Comparison of ENCODE assay signal across 8 cellular contexts in genomic region chr19:49114630-49115363, GRCh38. TPM values are rescaled to one million over a fixed set of nuclear protein-coding genes. Genes with fewer than 3 reads are reported as not detected.
DNase-seq lines count a peak whose midpoint lies in the region; ATAC-seq, FAIRE-seq and TF ChIP-seq lines count a peak whose summit lies in the region.

No MANE protein-coding gene starts in this region.

- peaks cover 15% of the 10 kb centered on the region for H3K4me1 ChIP-seq in endothelial cell of umbilical vein (ENCODE audit: control insufficient read depth, extremely low read depth, insufficient read depth, low read length)

- H3K9me3 ChIP-seq in endothelial cell of umbilical vein (replicated peaks; ENCODE audit: control insufficient read depth, insufficient read depth, low read length) = no peaks in the 10 kb centered on the region

- H3K9me1 ChIP-seq in endothelial cell of umbilical vein (replicated peaks; ENCODE audit: control insufficient read depth, extremely low read depth, insufficient read depth, low read length) = no peaks in the 10 kb centered on the region

- peak overlapping the region; percentile 59 for H3K9ac ChIP-seq in endothelial cell of umbilical vein (replicated peaks; ENCODE audit: extremely low read depth, insufficient read depth, low read length)

- H3K36me3 ChIP-seq in endothelial cell of umbilical vein (ENCODE audit: control insufficient read depth in 2 of 2, extremely low read depth in 1 of 2, insufficient read depth in 2 of 2, low read length in 2 of 2) = no peaks in the 10 kb centered on the region

- no peak for TF ChIP-seq POLR2A in endothelial cell of umbilical vein (IDR thresholded peaks at IDR 0.05; ENCODE audit: low read depth, low read length)

- BruUV-seq in endothelial cell of umbilical vein (replicated peaks; lab: Mats Ljungman, UMichigan) = no TSS peak

- H3K27me3 ChIP-seq in endothelial cell of umbilical vein (ENCODE audit: control insufficient read depth in 2 of 2, insufficient read depth in 2 of 2, low read length in 2 of 2) = no peaks in the 10 kb centered on the region

- ATAC-seq in stimulated activated naive CD8-positive, alpha-beta T cell treated with anti-CD3 and anti-CD28 coated beads, Interleukin-15, Interleukin-2, amounts not matched to agents 100 U/mL and 50 U/mL, for 24 hours = no peak
- ATAC-seq in GM18511 (IDR thresholded peaks at IDR 0.05; ENCODE audit: unreplicated experiment) = no peak

- POLR2A ChIA-PET in endothelial cell of umbilical vein (lab: Charles Lee) = interaction anchor here (0.5 to 1.7 kb wide), 3 partner anchors 13 to 163 kb away, joined by 3 to 5 read pairs (median 4); no protein-coding TSS in a partner anchor

- FAIRE-seq in endothelial cell of umbilical vein (lab: Jason Lieb, UNC) = peak; percentile 38

- DNase-seq in DMS 273 treated with DMSO at 0.1 percent for 48 hours (lab: John Stamatoyannopoulos, UW) (peak; percentile 50), MV-4-11 (lab: John Stamatoyannopoulos, UW) (peak; percentile 45), endothelial cell of umbilical vein (ENCODE audit: low read depth, low spot score) (peak; percentile 39), mucosa of gallbladder (ENCODE audit: low spot score) (peak; percentile 40), NCI-H774 (lab: John Stamatoyannopoulos, UW) (no peak)
- DNase-seq in activated CD8-positive, alpha-beta memory T cell treated with anti-CD3 and anti-CD28 coated beads for 24 hours = peak; percentile 81
- peak; percentile 60 for DNase-seq in stimulated activated naive CD8-positive, alpha-beta T cell treated with anti-CD3 and anti-CD28 coated beads, Interleukin-15, Interleukin-2, amounts not matched to agents 100 U/mL and 50 U/mL, for 24 hours

- peak overlapping the region; percentile 42 to 48 (median 47) for H3K4me3 ChIP-seq in endothelial cell of umbilical vein (replicated peaks in 1 of 3; ENCODE audit: insufficient read depth in 1 of 3, low read depth in 1 of 3, low read length in 3 of 3)

- no peaks in the 10 kb centered on the region for H4K20me1 ChIP-seq in endothelial cell of umbilical vein (replicated peaks; ENCODE audit: control insufficient read depth, extremely low read depth, insufficient read depth, low read length)

- intact Hi-C loops in endothelial cell of umbilical vein (cut with micrococcal nuclease) = loop anchor here (5.0 kb wide), 1 partner anchor 83 kb away; no protein-coding TSS in a partner anchor

- H2AFZ ChIP-seq in endothelial cell of umbilical vein (ENCODE audit: low read depth, low read length) = peak overlapping the region; percentile 89

- dilution Hi-C loops in endothelial cell of umbilical vein (cut with MboI; ENCODE audit: extremely low pct_ligation_motif_present, low sequenced_read_pairs) = no loop called here

- TF ChIP-seq CTCF in endothelial cell of umbilical vein (IDR thresholded peaks at IDR 0.05; ENCODE audit: extremely low read depth in 1 of 2, insufficient read depth in 1 of 2, low read depth in 1 of 2, low read length in 2 of 2) = no peak

- H3K4me2 ChIP-seq in endothelial cell of umbilical vein (ENCODE audit: insufficient read depth, low read length) = peak overlapping the region; percentile 66

- CTCF ChIA-PET in endothelial cell of umbilical vein (lab: Charles Lee) = interaction anchor here (0.6 to 6.5 kb wide), 27 partner anchors 9 to 337 kb away, joined by 3 to 60 read pairs (median 3); partner anchors contain the start of genes GYS1, PIH1D1 and RUVBL2

- no peaks in the 10 kb centered on the region for H3K79me2 ChIP-seq in endothelial cell of umbilical vein (ENCODE audit: control insufficient read depth, insufficient read depth, low read length)

- H3K27ac ChIP-seq in endothelial cell of umbilical vein (ENCODE audit: insufficient read depth, low read depth, low read length) = no peak overlapping the region

TF ChIP-seq in endothelial cell of umbilical vein, 7 proteins besides CTCF, POLR2A, EP300 and RAD21:
- TF ChIP-seq POLR2AphosphoS5 (IDR thresholded peaks at IDR 0.05; ENCODE audit: insufficient read depth, low read depth, low read length) = no peak
- TF ChIP-seq EZH2 (IDR thresholded peaks at IDR 0.05; ENCODE audit: borderline replicate concordance, low read depth, low read length, severe bottlenecking) = no peak
- TF ChIP-seq GATA2 (IDR thresholded peaks at IDR 0.05; ENCODE audit: insufficient read depth, insufficient read length, low read depth, low read length) = no peak
- TF ChIP-seq, protein P1, sequence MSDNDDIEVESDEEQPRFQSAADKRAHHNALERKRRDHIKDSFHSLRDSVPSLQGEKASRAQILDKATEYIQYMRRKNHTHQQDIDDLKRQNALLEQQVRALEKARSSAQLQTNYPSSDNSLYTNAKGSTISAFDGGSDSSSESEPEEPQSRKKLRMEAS (IDR thresholded peaks at IDR 0.05; ENCODE audit: insufficient read depth, insufficient read length) = no peak

RNA-seq across cellular contexts. Expression of gene LIN7B, which starts 0.6 kb away (rescaled TPM):
- total RNA-seq in endothelial cell of umbilical vein = 4.2 and 4.5 TPM in 2 replicates
- polyA plus RNA-seq in endothelial cell of umbilical vein = 2.2 and 4.4 TPM in 2 replicates
- polyA plus RNA-seq in endothelial cell of umbilical vein (2011; cell fraction: cytosol; rRNA removed) = 2.3 and 2.4 TPM in 2 replicates
- 5.5 and 5.6 TPM in 2 replicates for polyA plus RNA-seq in endothelial cell of umbilical vein (2011; cell fraction: nucleus; rRNA removed)
- polyA plus RNA-seq in endothelial cell of umbilical vein (2012) = 1.3 and 4.4 TPM in 2 replicates
- 2.6 and 4.1 TPM in 2 replicates for polyA minus RNA-seq in endothelial cell of umbilical vein
- 2.7 TPM for polyA minus RNA-seq in endothelial cell of umbilical vein (2011; cell fraction: cytosol; rRNA and poly(A)+ RNA removed)
- 3.6 TPM in 1 of 2 replicates, not detected in the other for polyA minus RNA-seq in endothelial cell of umbilical vein (2011; cell fraction: nucleus; rRNA and poly(A)+ RNA removed)
- 6.8 TPM for total RNA-seq in mucosa of gallbladder

RNA-seq across cellular contexts. Expression of gene C19orf73, which starts 4.1 kb away (rescaled TPM):
- 1.5 TPM in 1 of 2 replicates, not detected in the other for total RNA-seq in endothelial cell of umbilical vein
- polyA plus RNA-seq in endothelial cell of umbilical vein = 1.8 and 2.5 TPM in 2 replicates
- 1.2 TPM in 2 replicates for polyA plus RNA-seq in endothelial cell of umbilical vein (2011; cell fraction: cytosol; rRNA removed)
- polyA plus RNA-seq in endothelial cell of umbilical vein (2011; cell fraction: nucleus; rRNA removed) = 0.25 and 0.97 TPM in 2 replicates
- 0.52 and 0.78 TPM in 2 replicates for polyA plus RNA-seq in endothelial cell of umbilical vein (2012)
- polyA minus RNA-seq in endothelial cell of umbilical vein = not detected in 2 replicates
- polyA minus RNA-seq in endothelial cell of umbilical vein (2011; cell fraction: cytosol; rRNA and poly(A)+ RNA removed) = 1.4 TPM
- polyA minus RNA-seq in endothelial cell of umbilical vein (2011; cell fraction: nucleus; rRNA and poly(A)+ RNA removed) = 0.91 TPM in 1 of 2 replicates, not detected in the other
- 2.7 TPM for total RNA-seq in mucosa of gallbladder

RNA-seq across cellular contexts. Expression of gene PPFIA3, which starts 4.5 kb away (rescaled TPM):
- total RNA-seq in endothelial cell of umbilical vein (2.0 and 2.6 TPM in 2 replicates), mucosa of gallbladder (9.7 TPM)
- 1.3 and 1.4 TPM in 2 replicates for polyA plus RNA-seq in endothelial cell of umbilical vein
- polyA plus RNA-seq in endothelial cell of umbilical vein (2011; cell fraction: cytosol; rRNA removed) = 0.58 and 0.99 TPM in 2 replicates
- polyA plus RNA-seq in endothelial cell of umbilical vein (2011; cell fraction: nucleus; rRNA removed) = 1.2 and 1.3 TPM in 2 replicates
- polyA plus RNA-seq in endothelial cell of umbilical vein (2012) = 2.1 and 2.7 TPM in 2 replicates
- polyA minus RNA-seq in endothelial cell of umbilical vein = 0.90 and 1.3 TPM in 2 replicates
- polyA minus RNA-seq in endothelial cell of umbilical vein (2011; cell fraction: cytosol; rRNA and poly(A)+ RNA removed) = 5.9 TPM
- polyA minus RNA-seq in endothelial cell of umbilical vein (2011; cell fraction: nucleus; rRNA and poly(A)+ RNA removed) = 0.24 and 1.2 TPM in 2 replicates

RNA-seq across cellular contexts. Expression of gene SNRNP70, which starts 29.5 kb away (rescaled TPM):
- 215 and 228 TPM in 2 replicates for total RNA-seq in endothelial cell of umbilical vein
- 300 and 317 TPM in 2 replicates for polyA plus RNA-seq in endothelial cell of umbilical vein
- polyA plus RNA-seq in endothelial cell of umbilical vein (2011; cell fraction: cytosol; rRNA removed) = 128 and 182 TPM in 2 replicates
- polyA plus RNA-seq in endothelial cell of umbilical vein (2011; cell fraction: nucleus; rRNA removed) = 1,444 and 1,967 TPM in 2 replicates
- 244 and 263 TPM in 2 replicates for polyA plus RNA-seq in endothelial cell of umbilical vein (2012)
- 107 and 125 TPM in 2 replicates for polyA minus RNA-seq in endothelial cell of umbilical vein
- polyA minus RNA-seq in endothelial cell of umbilical vein (2011; cell fraction: cytosol; rRNA and poly(A)+ RNA removed) = 63.6 TPM
- 199 and 262 TPM in 2 replicates for polyA minus RNA-seq in endothelial cell of umbilical vein (2011; cell fraction: nucleus; rRNA and poly(A)+ RNA removed)
- total RNA-seq in mucosa of gallbladder = 300 TPM

RNA-seq across cellular contexts. Expression of gene HRC, which starts 40.4 kb away (rescaled TPM):
- total RNA-seq in endothelial cell of umbilical vein = not detected in 2 replicates
- not detected in 2 replicates for polyA plus RNA-seq in endothelial cell of umbilical vein
- not detected in 2 replicates for polyA plus RNA-seq in endothelial cell of umbilical vein (2011; cell fraction: cytosol; rRNA removed)
- not detected in 2 replicates for polyA plus RNA-seq in endothelial cell of umbilical vein (2011; cell fraction: nucleus; rRNA removed)
- polyA plus RNA-seq in endothelial cell of umbilical vein (2012) = 0.44 TPM in 1 of 2 replicates, not detected in the other
- polyA minus RNA-seq in endothelial cell of umbilical vein = 0.39 and 1.3 TPM in 2 replicates
- polyA minus RNA-seq in endothelial cell of umbilical vein (2011; cell fraction: cytosol; rRNA and poly(A)+ RNA removed) = not detected
- not detected in 2 replicates for polyA minus RNA-seq in endothelial cell of umbilical vein (2011; cell fraction: nucleus; rRNA and poly(A)+ RNA removed)
- 2.1 TPM for total RNA-seq in mucosa of gallbladder
